8 cellular contexts compared by ENCODE assay signal in the genomic region with DNA sequence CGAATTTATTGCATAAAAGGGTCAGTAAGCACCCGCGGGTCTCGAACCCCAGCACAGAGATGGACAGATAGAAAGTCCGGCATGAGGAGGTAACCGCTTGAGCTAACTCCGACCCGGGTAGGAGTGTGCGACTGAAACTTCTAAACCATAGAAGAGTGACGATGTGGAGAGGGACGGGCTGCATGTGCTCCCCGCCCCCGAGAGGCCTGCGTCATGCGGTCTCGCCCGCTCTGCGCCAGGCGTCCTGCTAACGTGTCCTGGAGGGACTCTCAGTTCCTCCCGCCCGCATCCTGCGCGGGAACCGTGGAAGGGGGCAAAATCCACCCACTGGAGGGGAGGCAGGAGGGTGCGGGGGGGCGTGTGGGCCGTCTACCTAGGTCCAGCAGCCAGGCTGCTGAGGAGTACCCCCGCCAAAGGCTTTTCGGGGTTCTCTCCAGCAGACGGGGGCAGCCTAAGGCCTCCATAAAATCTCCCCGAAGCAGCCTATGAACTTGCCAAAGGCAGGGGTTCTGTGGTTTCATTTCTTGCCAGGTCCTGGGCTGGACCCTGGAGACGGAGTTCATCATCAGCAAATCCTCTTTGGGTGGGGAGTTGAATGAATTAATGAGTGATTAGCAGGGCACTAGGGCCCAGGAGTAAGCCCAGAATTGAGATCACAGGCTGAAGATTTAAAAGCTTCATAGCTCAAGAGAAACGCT. TPM values are rescaled to one million over a fixed set of nuclear protein-coding genes. Genes with fewer than 3 reads are reported as not detected.
DNase-seq lines count a peak whose midpoint lies in the region; ATAC-seq and TF ChIP-seq lines count a peak whose summit lies in the region.

No MANE protein-coding gene starts in this region.

- peak overlapping the region; percentile 87 for H2AFZ ChIP-seq in OCI-LY3 (ENCODE audit: low read depth, low read length)

- no peaks in the 10 kb centered on the region for H3K9me3 Mint-ChIP-seq in activated naive CD4-positive, alpha-beta T cell treated with anti-CD3 and anti-CD28 coated beads, Interleukin-2, amount 50 U/mL, for 72 hours

- H3K27ac Mint-ChIP-seq in activated naive CD4-positive, alpha-beta T cell treated with anti-CD3 and anti-CD28 coated beads, Interleukin-2, amount 50 U/mL, for 72 hours: peak overlapping the region; percentile 80 to 97

- H3K4me3 ChIP-seq in OCI-LY3 (ENCODE audit: low read length) (peak overlapping the region; percentile 87), left ventricle myocardium inferior (peak overlapping the region; percentile 65)

- no peak for TF ChIP-seq CTCF in OCI-LY3 (IDR thresholded peaks at IDR 0.05; ENCODE audit: low read depth, low read length)
- TF ChIP-seq CTCF in left ventricle myocardium inferior (IDR thresholded peaks at IDR 0.05; ENCODE audit: borderline replicate concordance): no peak

- H3K4me2 ChIP-seq in OCI-LY3 (ENCODE audit: low read length): peak overlapping the region; percentile 93

- peak; percentile 93 for ATAC-seq in GM18511 (IDR thresholded peaks at IDR 0.05; ENCODE audit: unreplicated experiment)
- ATAC-seq in HG02840 (IDR thresholded peaks at IDR 0.05; ENCODE audit: low FRiP score, unreplicated experiment): peak; percentile 82
- ATAC-seq in activated naive CD4-positive, alpha-beta T cell treated with anti-CD3 and anti-CD28 coated beads, Interleukin-2, amount 50 U/mL, for 72 hours: peak; percentile 96 to 99

- H3K27ac ChIP-seq in OCI-LY3 (ENCODE audit: low read length) (peak overlapping the region; percentile 70), left ventricle myocardium inferior (replicated peaks) (peak overlapping the region; percentile 91)

- H3K36me3 ChIP-seq in OCI-LY3 (replicated peaks; ENCODE audit: low read depth, low read length): no peaks in the 10 kb centered on the region
- no peaks in the 10 kb centered on the region for H3K36me3 ChIP-seq in left ventricle myocardium inferior

- H3K79me2 ChIP-seq in OCI-LY3 (ENCODE audit: low read length): no peaks in the 10 kb centered on the region

- H3K36me3 Mint-ChIP-seq in activated naive CD4-positive, alpha-beta T cell treated with anti-CD3 and anti-CD28 coated beads, Interleukin-2, amount 50 U/mL, for 72 hours: peaks cover 0 to 15% of the 10 kb centered on the region in 2 donors

- no peaks in the 10 kb centered on the region for H4K20me1 ChIP-seq in OCI-LY3 (ENCODE audit: insufficient read depth, low read length)

- peak; percentile 63 to 84 for DNase-seq in activated naive CD4-positive, alpha-beta T cell treated with anti-CD3 and anti-CD28 coated beads, Interleukin-2, amount 50 U/mL, for 72 hours (ENCODE audit: low spot score in 2 of 2)
- peak; percentile 92 for DNase-seq in left ventricle myocardium inferior
- peak; percentile 90 for DNase-seq in renal cortical epithelial cell (ENCODE audit: low read depth)
- DNase-seq in GF-D8 (lab: John Stamatoyannopoulos, UW): no peak
- no peak for DNase-seq in COLO829 (ENCODE audit: low spot score)

- H3K27me3 ChIP-seq in OCI-LY3 (ENCODE audit: low read depth, low read length) (peaks cover 22% of the 10 kb centered on the region), left ventricle myocardium inferior (ENCODE audit: low read depth) (no peaks in the 10 kb centered on the region)

- H3K9me3 ChIP-seq in OCI-LY3 (ENCODE audit: insufficient read depth, low read length) (no peaks in the 10 kb centered on the region), left ventricle myocardium inferior (replicated peaks) (no peaks in the 10 kb centered on the region)

- H3K4me1 ChIP-seq in OCI-LY3 (ENCODE audit: low read length) (peaks cover 30% of the 10 kb centered on the region), left ventricle myocardium inferior (peaks cover 53% of the 10 kb centered on the region)

- intact Hi-C loops in left ventricle myocardium inferior (cut with micrococcal nuclease): loop anchor here (5.0 to 10.0 kb wide), 2 partner anchors 46 to 133 kb away; no protein-coding TSS in a partner anchor

- H3K9ac ChIP-seq in OCI-LY3 (ENCODE audit: low read length): peak overlapping the region; percentile 86

RNA-seq across cellular contexts. Expression of gene TGFBI, which starts 51.8 kb away (rescaled TPM):
- not detected for total RNA-seq in activated naive CD4-positive, alpha-beta T cell treated with anti-CD3 and anti-CD28 coated beads, Interleukin-2, amount 50 U/mL, for 72 hours
- 43.4 TPM for total RNA-seq in left ventricle myocardium inferior
- total RNA-seq in renal cortical epithelial cell: 468 and 692 TPM in 2 replicates

RNA-seq across cellular contexts. Expression of gene SMAD5, which starts 52.0 kb away (rescaled TPM):
- total RNA-seq in activated naive CD4-positive, alpha-beta T cell treated with anti-CD3 and anti-CD28 coated beads, Interleukin-2, amount 50 U/mL, for 72 hours: 10 to 100 TPM in 1 of 2 donors, 1 to 10 TPM in 1; 5.8 to 12.1 TPM
- 34.8 TPM for total RNA-seq in left ventricle myocardium inferior
- 39.4 and 59.6 TPM in 2 replicates for total RNA-seq in renal cortical epithelial cell

Comparison
In these comparisons a context has a peak if more than half of its experiments do, and no peak if none do; other contexts are left out.
1. DNase-seq: peak in activated naive CD4-positive, alpha-beta T cell treated with anti-CD3 and anti-CD28 coated beads, Interleukin-2, amount 50 U/mL, for 72 hours (2 of 2), left ventricle myocardium inferior (single experiment) and renal cortical epithelial cell (single experiment); none in GF-D8 (single experiment) and COLO829 (single experiment).
2. RNA of gene TGFBI, which starts 51.8 kb away (total RNA-seq): 468 to 692 TPM in renal cortical epithelial cell and 43.4 TPM in left ventricle myocardium inferior (single experiment); not detected in activated naive CD4-positive, alpha-beta T cell treated with anti-CD3 and anti-CD28 coated beads, Interleukin-2, amount 50 U/mL, for 72 hours; every median in the first group is over 10 times any median in the second.
3. Peak in every context shown above with its lines, with median percentiles within 50 percentile points of each other: ATAC-seq.